Comparison of ENCODE assay signal across 8 cellular contexts in the genomic region with DNA sequence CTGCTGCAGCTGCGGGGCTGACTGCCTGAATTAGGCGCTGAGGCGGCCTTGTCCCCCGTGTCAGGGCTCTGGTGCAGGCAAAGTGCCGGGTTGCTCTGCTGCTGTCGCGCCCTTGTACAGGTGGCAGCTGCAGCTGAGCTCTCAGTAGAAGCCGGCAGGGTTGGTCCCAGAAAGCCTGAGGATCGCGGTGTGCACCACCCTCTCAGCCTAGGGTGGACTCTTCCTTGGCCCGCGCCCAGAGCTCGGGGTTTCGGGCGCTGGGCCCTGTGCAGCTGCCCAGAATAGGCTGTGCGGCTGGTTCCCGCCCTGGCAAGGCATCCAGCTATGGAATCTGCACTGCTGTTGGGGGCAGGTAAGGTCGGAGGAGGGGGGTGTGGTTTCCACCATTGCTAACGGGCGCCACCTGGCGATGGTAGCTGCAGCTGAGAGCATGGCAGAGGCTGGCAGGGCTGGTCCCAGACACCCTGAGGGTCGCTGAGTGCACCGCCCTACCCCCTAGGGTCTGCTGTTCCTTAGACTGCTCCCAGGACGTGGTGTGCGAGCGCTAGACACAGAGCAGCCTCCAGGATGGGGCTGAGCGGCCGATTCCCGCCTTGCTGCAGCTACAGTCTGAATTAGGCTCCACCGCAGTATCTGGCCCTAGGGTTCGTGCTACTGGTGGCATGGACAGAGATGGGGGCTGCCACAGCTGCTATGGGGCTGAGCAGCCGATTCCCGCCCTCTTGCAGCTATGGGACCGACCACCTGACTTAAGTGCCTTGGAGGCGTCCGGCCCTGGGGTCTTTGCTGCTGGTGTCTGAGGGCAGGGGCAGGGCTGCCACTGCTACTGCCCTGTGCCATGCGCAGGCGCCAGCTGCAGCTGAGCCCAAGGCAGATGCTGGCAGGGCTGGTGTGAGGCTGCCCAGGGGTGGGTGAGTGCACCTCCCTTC.
DNase-seq lines count a peak whose midpoint lies in the region; ATAC-seq and TF ChIP-seq lines count a peak whose summit lies in the region.
"Not testable (repeated sequence)": the region's sequence is repeated elsewhere in the genome, so short reads cannot be mapped to it uniquely, and the experiment has no call there.

No MANE protein-coding gene starts in this region.

- not testable (repeated sequence) for H3K36me3 Mint-ChIP-seq in activated T-cell treated with anti-CD3 and anti-CD28 coated beads, Interleukin-2, amount 50 U/mL, for 24 hours (ENCODE audit: low read depth)

- H3K9me3 ChIP-seq in HUES64 (ENCODE audit: insufficient read depth, low read depth, low read length); OCI-LY1 (ENCODE audit: low read length); esophagus muscularis mucosa; muscle layer of colon (ENCODE audit: low read length): not testable (repeated sequence)

- not testable (repeated sequence) for H3K79me2 ChIP-seq in OCI-LY1 (ENCODE audit: insufficient read depth, low read length)

- H3K27me3 ChIP-seq in HUES64 (ENCODE audit: insufficient read depth, low read length) (peaks cover 41% of the 10 kb centered on the region), esophagus muscularis mucosa (peaks cover 0 to 21% (median 2%) of the 10 kb centered on the region in 4 donors)
- H3K27me3 ChIP-seq in OCI-LY1 (ENCODE audit: insufficient read depth, low read length); muscle layer of colon (ENCODE audit: control insufficient read depth in 1 of 2, insufficient read depth in 2 of 2, low read length in 2 of 2): not testable (repeated sequence)

- peak; percentile 80 for DNase-seq in DMS79 treated with DMSO at 0.1 percent for 48 hours (lab: John Stamatoyannopoulos, UW)
- DNase-seq in activated T-cell treated with anti-CD3 and anti-CD28 coated beads, Interleukin-2, amount 50 U/mL, for 24 hours, result peak; percentile 80
- DNase-seq in esophagus muscularis mucosa (ENCODE audit: extremely low spot score), result not testable (repeated sequence)
- peak; percentile 8 to 69 (median 53) for DNase-seq in stimulated activated naive CD4-positive, alpha-beta T cell (lab: John Stamatoyannopoulos, UW)

- H3K4me3 ChIP-seq in HUES64 (ENCODE audit: low read length) (peak overlapping the region; percentile 56), OCI-LY1 (ENCODE audit: low read depth, low read length, poor library complexity, severe bottlenecking) (peak overlapping the region; percentile 55), esophagus muscularis mucosa (peak overlapping the region; percentile 44 to 53 (median 44)), muscle layer of colon (ENCODE audit: low read depth in 1 of 2, low read length in 2 of 2) (peak overlapping the region; percentile 36 to 42)

- not testable (repeated sequence) for H3K4me1 ChIP-seq in HUES64 (ENCODE audit: insufficient read depth, low read length)
- H3K4me1 ChIP-seq in OCI-LY1 (ENCODE audit: insufficient read depth, low read length, severe bottlenecking), result peaks cover 39% of the 10 kb centered on the region
- H3K4me1 ChIP-seq in esophagus muscularis mucosa, result peaks cover 22 to 28% (median 24%) of the 10 kb centered on the region in 4 donors
- peaks cover 14% of the 10 kb centered on the region for H3K4me1 ChIP-seq in muscle layer of colon (ENCODE audit: insufficient read depth, low read length)

- not testable (repeated sequence) for H4K20me1 ChIP-seq in OCI-LY1 (ENCODE audit: insufficient read depth, low read length)

- TF ChIP-seq CTCF in OCI-LY1 (IDR thresholded peaks at IDR 0.05; ENCODE audit: low read length) (peak; percentile 73), esophagus muscularis mucosa (IDR thresholded peaks at IDR 0.05) (peak; percentile 55 to 66 (median 66))

- not testable (repeated sequence) for H2AFZ ChIP-seq in OCI-LY1 (ENCODE audit: low read length)

- H3K36me3 ChIP-seq in HUES64 (ENCODE audit: insufficient read depth, low read length); OCI-LY1 (ENCODE audit: insufficient read depth, low read length); esophagus muscularis mucosa; muscle layer of colon (ENCODE audit: insufficient read depth, low read length): not testable (repeated sequence)

- not testable (repeated sequence) for TF ChIP-seq POLR2A in esophagus muscularis mucosa (IDR thresholded peaks at IDR 0.05; ENCODE audit: low read depth)

- peaks cover 17% of the 10 kb centered on the region for H3K4me1 Mint-ChIP-seq in activated T-cell treated with anti-CD3 and anti-CD28 coated beads, Interleukin-2, amount 50 U/mL, for 24 hours (ENCODE audit: low read depth)

- H3K9me2 ChIP-seq in OCI-LY1 (ENCODE audit: low read depth, low read length), result not testable (repeated sequence)

- H3K9me3 Mint-ChIP-seq in activated T-cell treated with anti-CD3 and anti-CD28 coated beads, Interleukin-2, amount 50 U/mL, for 24 hours, result not testable (repeated sequence)

- WGBS in HUES64, result 19% methylated on average over 38 of the region's 38 CpGs
- WGBS in esophagus muscularis mucosa, result 4% methylated on average over 10 of the region's 38 CpGs

- peaks cover 47% of the 10 kb centered on the region for H3K27me3 Mint-ChIP-seq in activated T-cell treated with anti-CD3 and anti-CD28 coated beads, Interleukin-2, amount 50 U/mL, for 24 hours

- H3K9ac ChIP-seq in HUES64 (ENCODE audit: low read depth, low read length); muscle layer of colon (ENCODE audit: low read length): not testable (repeated sequence)
- H3K9ac ChIP-seq in OCI-LY1 (ENCODE audit: low read length), result peak overlapping the region; percentile 43; the same call in 1 of the 2 replicates

- not testable (repeated sequence) for H3F3A ChIP-seq in OCI-LY1 (ENCODE audit: insufficient read depth, low read length)

- intact Hi-C loops in esophagus muscularis mucosa (cut with DNase I), result loop anchor here (5.0 to 10.0 kb wide), 3 partner anchors 178 to 518 kb away; partner anchors contain the start of gene MZT2A

- H3K4me3 Mint-ChIP-seq in activated T-cell treated with anti-CD3 and anti-CD28 coated beads, Interleukin-2, amount 50 U/mL, for 24 hours, result peak overlapping the region; percentile 52

- not testable (repeated sequence) for H3K27ac Mint-ChIP-seq in activated T-cell treated with anti-CD3 and anti-CD28 coated beads, Interleukin-2, amount 50 U/mL, for 24 hours

- H3K4me2 ChIP-seq in OCI-LY1 (ENCODE audit: low read length), result peak overlapping the region; percentile 71

- not testable (repeated sequence) for TF ChIP-seq EP300 in esophagus muscularis mucosa (IDR thresholded peaks at IDR 0.05)

- not testable (repeated sequence) for H3K27ac ChIP-seq in HUES64 (ENCODE audit: low read depth, low read length); esophagus muscularis mucosa (replicated peaks in 1 of 4); muscle layer of colon (ENCODE audit: low read depth, low read length)
- H3K27ac ChIP-seq in OCI-LY1 (ENCODE audit: low read depth, low read length, poor library complexity, severe bottlenecking), result peak overlapping the region; percentile 71

- peak; percentile 89 for ATAC-seq in GM21825 (IDR thresholded peaks at IDR 0.05; ENCODE audit: unreplicated experiment)
